2 cellular contexts compared by ENCODE assay signal in the genomic region with DNA sequence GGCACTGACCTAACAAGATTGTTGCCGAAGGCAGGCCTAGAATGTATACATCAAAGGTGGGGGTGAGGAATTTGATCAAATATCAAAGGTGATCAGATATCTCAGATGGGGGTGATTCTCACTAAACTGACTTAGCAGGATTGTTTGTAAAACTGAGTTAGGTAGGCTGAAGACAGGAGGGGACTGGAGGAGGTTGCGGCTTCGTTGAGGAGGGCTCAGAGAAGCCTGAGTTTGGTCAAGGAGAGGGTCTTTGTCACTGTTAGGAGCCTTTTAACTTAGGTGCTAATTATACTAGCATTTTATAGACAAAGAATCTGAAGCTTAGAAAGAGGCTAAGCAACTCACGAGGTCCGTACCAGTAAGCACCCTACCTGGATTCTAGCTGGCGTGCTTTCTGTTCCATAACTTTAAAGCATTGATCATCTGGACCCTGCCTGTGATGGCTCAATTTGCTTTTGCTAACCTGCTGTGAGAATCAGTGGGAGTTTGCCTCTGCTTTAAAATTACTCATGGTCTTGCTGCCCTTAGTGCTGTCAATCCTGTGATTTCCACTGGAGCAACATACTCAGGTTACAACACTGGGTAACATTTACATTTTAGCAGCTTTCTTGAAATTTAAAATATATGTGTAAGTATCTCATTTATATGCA.
TF ChIP-seq lines count a peak whose summit lies in the region.

No MANE protein-coding gene starts in this region.

TF ChIP-seq in SK-N-SH treated with all-trans-retinoic acid at 6 μM for 48 hours, 23 proteins besides CTCF, POLR2A, EP300 and RAD21 (continued from another document):
- TF ChIP-seq, protein P1, sequence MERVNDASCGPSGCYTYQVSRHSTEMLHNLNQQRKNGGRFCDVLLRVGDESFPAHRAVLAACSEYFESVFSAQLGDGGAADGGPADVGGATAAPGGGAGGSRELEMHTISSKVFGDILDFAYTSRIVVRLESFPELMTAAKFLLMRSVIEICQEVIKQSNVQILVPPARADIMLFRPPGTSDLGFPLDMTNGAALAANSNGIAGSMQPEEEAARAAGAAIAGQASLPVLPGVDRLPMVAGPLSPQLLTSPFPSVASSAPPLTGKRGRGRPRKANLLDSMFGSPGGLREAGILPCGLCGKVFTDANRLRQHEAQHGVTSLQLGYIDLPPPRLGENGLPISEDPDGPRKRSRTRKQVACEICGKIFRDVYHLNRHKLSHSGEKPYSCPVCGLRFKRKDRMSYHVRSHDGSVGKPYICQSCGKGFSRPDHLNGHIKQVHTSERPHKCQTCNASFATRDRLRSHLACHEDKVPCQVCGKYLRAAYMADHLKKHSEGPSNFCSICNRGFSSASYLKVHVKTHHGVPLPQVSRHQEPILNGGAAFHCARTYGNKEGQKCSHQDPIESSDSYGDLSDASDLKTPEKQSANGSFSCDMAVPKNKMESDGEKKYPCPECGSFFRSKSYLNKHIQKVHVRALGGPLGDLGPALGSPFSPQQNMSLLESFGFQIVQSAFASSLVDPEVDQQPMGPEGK (CRISPR knock-in tag; IDR thresholded peaks at IDR 0.05; ENCODE audit: borderline replicate concordance), result no peak
- TF ChIP-seq ZNF70 (CRISPR knock-in tag; IDR thresholded peaks at IDR 0.05), result no peak

TF ChIP-seq in SK-N-SH, 30 proteins besides CTCF, POLR2A, EP300 and RAD21 (continued from another document):
- TF ChIP-seq, protein P2, sequence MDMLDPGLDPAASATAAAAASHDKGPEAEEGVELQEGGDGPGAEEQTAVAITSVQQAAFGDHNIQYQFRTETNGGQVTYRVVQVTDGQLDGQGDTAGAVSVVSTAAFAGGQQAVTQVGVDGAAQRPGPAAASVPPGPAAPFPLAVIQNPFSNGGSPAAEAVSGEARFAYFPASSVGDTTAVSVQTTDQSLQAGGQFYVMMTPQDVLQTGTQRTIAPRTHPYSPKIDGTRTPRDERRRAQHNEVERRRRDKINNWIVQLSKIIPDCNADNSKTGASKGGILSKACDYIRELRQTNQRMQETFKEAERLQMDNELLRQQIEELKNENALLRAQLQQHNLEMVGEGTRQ (IDR thresholded peaks at IDR 0.05; ENCODE audit: borderline replicate concordance, low read depth, low read length), result no peak
- TF ChIP-seq POLR2AphosphoS5 (IDR thresholded peaks at IDR 0.05; ENCODE audit: low read depth, low read length) (no peak), GABPA (IDR thresholded peaks at IDR 0.05; ENCODE audit: low read depth) (no peak), FOXJ3 (CRISPR knock-in tag; IDR thresholded peaks at IDR 0.05) (no peak), FOXM1 (IDR thresholded peaks at IDR 0.05; ENCODE audit: low read depth) (no peak), MEF2A (IDR thresholded peaks at IDR 0.05; ENCODE audit: borderline replicate concordance, low read depth) (no peak), RCOR1 (IDR thresholded peaks at IDR 0.05; ENCODE audit: low read length) (no peak), GATA2 (CRISPR knock-in tag; IDR thresholded peaks at IDR 0.05) (no peak)
- TF ChIP-seq, protein P3, sequence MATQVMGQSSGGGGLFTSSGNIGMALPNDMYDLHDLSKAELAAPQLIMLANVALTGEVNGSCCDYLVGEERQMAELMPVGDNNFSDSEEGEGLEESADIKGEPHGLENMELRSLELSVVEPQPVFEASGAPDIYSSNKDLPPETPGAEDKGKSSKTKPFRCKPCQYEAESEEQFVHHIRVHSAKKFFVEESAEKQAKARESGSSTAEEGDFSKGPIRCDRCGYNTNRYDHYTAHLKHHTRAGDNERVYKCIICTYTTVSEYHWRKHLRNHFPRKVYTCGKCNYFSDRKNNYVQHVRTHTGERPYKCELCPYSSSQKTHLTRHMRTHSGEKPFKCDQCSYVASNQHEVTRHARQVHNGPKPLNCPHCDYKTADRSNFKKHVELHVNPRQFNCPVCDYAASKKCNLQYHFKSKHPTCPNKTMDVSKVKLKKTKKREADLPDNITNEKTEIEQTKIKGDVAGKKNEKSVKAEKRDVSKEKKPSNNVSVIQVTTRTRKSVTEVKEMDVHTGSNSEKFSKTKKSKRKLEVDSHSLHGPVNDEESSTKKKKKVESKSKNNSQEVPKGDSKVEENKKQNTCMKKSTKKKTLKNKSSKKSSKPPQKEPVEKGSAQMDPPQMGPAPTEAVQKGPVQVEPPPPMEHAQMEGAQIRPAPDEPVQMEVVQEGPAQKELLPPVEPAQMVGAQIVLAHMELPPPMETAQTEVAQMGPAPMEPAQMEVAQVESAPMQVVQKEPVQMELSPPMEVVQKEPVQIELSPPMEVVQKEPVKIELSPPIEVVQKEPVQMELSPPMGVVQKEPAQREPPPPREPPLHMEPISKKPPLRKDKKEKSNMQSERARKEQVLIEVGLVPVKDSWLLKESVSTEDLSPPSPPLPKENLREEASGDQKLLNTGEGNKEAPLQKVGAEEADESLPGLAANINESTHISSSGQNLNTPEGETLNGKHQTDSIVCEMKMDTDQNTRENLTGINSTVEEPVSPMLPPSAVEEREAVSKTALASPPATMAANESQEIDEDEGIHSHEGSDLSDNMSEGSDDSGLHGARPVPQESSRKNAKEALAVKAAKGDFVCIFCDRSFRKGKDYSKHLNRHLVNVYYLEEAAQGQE (IDR thresholded peaks at IDR 0.05; ENCODE audit: low read depth, low read length), result no peak
